In genomic region chr15:100759698-100760356, GRCh38 we compare ENCODE assay signal across 9 cellular contexts.
DNase-seq lines count a peak whose midpoint lies in the region; ATAC-seq, FAIRE-seq and TF ChIP-seq lines count a peak whose summit lies in the region.
"Had no signal": no experiment of that assay in that cellular context is flagged by ENCODE, and none has a peak within 500 bp of the region (broad histone marks: within the 10 kb centered on the region; RNA-seq: fewer than 3 reads in every experiment).

No MANE protein-coding gene starts in this region.

- ATAC-seq in GM18858 (IDR thresholded peaks at IDR 0.05; ENCODE audit: unreplicated experiment) (no peak), HG03159 (IDR thresholded peaks at IDR 0.05; ENCODE audit: unreplicated experiment) (no peak)
- no peak for ATAC-seq in naive thymus-derived CD8-positive, alpha-beta T cell

- peak overlapping the region; percentile 18; the same call in 1 of the 2 replicates for H3K27ac ChIP-seq in RWPE1

- no peak overlapping the region for H3K27ac Mint-ChIP-seq in naive thymus-derived CD8-positive, alpha-beta T cell

- H3K4me1 Mint-ChIP-seq in naive thymus-derived CD8-positive, alpha-beta T cell, result peaks cover 0 to 5% (median under 1%) of the 10 kb centered on the region in 4 donors

- peaks cover 18 to 56% (median 34%) of the 10 kb centered on the region in 5 donors for H3K27me3 Mint-ChIP-seq in naive thymus-derived CD8-positive, alpha-beta T cell

- no peak overlapping the region for H3K4me3 Mint-ChIP-seq in naive thymus-derived CD8-positive, alpha-beta T cell

- POLR2A ChIA-PET in RWPE1 (lab: Yijun Ruan, JAX; ENCODE audit: low non-redundant PET), result interaction anchor here (0.5 to 1.1 kb wide), 3 partner anchors 118 to 155 kb away, joined by 3 to 4 read pairs (median 3); no protein-coding TSS in a partner anchor
- POLR2A ChIA-PET in naive thymus-derived CD8-positive, alpha-beta T cell (lab: Charles Lee), result no interaction called here

- DNase-seq in GM04503 (ENCODE audit: low read depth) (peak; percentile 55), RWPE1 (ENCODE audit: low spot score) (peak; percentile 80), fibroblast of gingiva (ENCODE audit: low read depth) (peak; percentile 28), posterior vena cava (ENCODE audit: low spot score) (peak; percentile 62), GM19239 (ENCODE audit: insufficient read length, low spot score) (no peak)
- DNase-seq in naive thymus-derived CD8-positive, alpha-beta T cell, result no peak
- DNase-seq: NCI-H345 had no signal

- no peak for TF ChIP-seq CTCF in RWPE1 (conservative IDR thresholded peaks at IDR 0.05; ENCODE audit: low read depth)

- H3K9me3 Mint-ChIP-seq in naive thymus-derived CD8-positive, alpha-beta T cell, result no peaks in the 10 kb centered on the region

- no peak for FAIRE-seq in GM19239 (lab: Jason Lieb, UNC)

- CTCF ChIA-PET in RWPE1 (lab: Yijun Ruan, JAX), result no interaction called here

- intact Hi-C loops in posterior vena cava (cut with DNase I), result no loop called here

- no peaks in the 10 kb centered on the region for H3K36me3 Mint-ChIP-seq in naive thymus-derived CD8-positive, alpha-beta T cell

Comparison
In these comparisons a context has a peak if more than half of its experiments do, and no peak if none do; other contexts are left out.
1. DNase-seq: peak in GM04503 (single experiment), RWPE1 (single experiment), fibroblast of gingiva (single experiment) and posterior vena cava (single experiment); none in naive thymus-derived CD8-positive, alpha-beta T cell (0 of 10) and GM19239 (single experiment).